In genomic region chr3:164984947-164985346, GRCh38 we compare ENCODE assay signal across 7 cellular contexts.
"Had no signal": no experiment of that assay in that cellular context is flagged by ENCODE, and none has a peak within 500 bp of the region (broad histone marks: within the 10 kb centered on the region; RNA-seq: fewer than 3 reads in every experiment).

No MANE protein-coding gene starts in this region.

- DNase-seq: GM23248, GOT3, H7, HFFc6 had no signal

- H3K27ac ChIP-seq: GM23248, HL-60 had no signal

- H3K4me3 ChIP-seq: GM23248, HAP-1 had no signal

- H3K9ac ChIP-seq: GM23248 had no signal

- H2AFZ ChIP-seq: GM23248 had no signal

- ATAC-seq: HCT116 had no signal

- H3K9me3 ChIP-seq: HAP-1 had no signal

- H3K36me3 ChIP-seq: HAP-1 had no signal

- H3K4me1 ChIP-seq: HAP-1 had no signal
